ENCODE assay signal across 14 cellular contexts in the genomic region with DNA sequence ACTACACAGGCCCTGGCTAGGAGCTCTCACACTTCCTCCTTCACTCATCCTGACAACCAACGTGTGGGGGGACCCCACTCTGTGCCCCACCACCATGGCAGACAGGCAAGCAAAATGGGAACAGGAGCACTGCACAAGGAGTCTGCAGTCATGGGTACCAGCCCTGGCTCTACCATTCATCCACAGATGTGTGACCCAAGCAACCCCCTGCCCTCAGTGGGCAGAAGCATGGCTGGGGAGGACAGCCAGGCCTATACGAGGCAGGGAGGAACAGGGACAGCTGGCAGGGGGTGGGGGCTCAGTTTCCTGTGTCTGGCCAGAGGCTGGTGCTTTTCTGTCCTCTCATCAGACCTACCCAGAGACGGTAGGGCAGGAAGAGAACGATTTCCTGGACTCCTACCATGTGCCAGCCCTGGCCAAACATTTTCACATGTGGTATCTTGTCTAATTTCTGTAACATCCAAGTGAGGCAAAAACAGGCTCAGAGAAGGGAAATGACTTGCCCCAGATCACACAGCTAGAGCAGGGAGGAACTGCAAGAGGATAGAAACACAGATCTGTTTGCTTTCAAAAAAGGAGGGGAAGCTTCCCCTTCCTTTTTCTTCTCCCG.
DNase-seq lines count a peak whose midpoint lies in the region; ATAC-seq and TF ChIP-seq lines count a peak whose summit lies in the region.
"Had no signal": no experiment of that assay in that cellular context is flagged by ENCODE, and none has a peak within 500 bp of the region (broad histone marks: within the 10 kb centered on the region; RNA-seq: fewer than 3 reads in every experiment).

No MANE protein-coding gene starts in this region.

- H3K27me3 Mint-ChIP-seq in effector memory CD8-positive, alpha-beta T cell: no peaks in the 10 kb centered on the region

- H3K4me3 ChIP-seq in OCI-LY7 (ENCODE audit: low read depth, low read length, poor library complexity, severe bottlenecking): no peak overlapping the region
- no peak overlapping the region for H3K4me3 ChIP-seq in upper lobe of left lung
- H3K4me3 ChIP-seq: coronary artery, heart left ventricle, mucosa of descending colon, suprapubic skin had no signal

- peaks cover 40 to 55% of the 10 kb centered on the region in 2 donors for H3K4me1 Mint-ChIP-seq in effector memory CD8-positive, alpha-beta T cell (ENCODE audit: low read depth in 2 of 2)

- CTCF ChIA-PET in OCI-LY7 (lab: Charles Lee; ENCODE audit: unreplicated experiment): no interaction called here

- no peak for TF ChIP-seq EP300 in upper lobe of left lung (IDR thresholded peaks at IDR 0.05)

- no peaks in the 10 kb centered on the region for H3K9me2 ChIP-seq in OCI-LY7 (ENCODE audit: insufficient read depth, low read length)

- H3K36me3 Mint-ChIP-seq in effector memory CD8-positive, alpha-beta T cell (ENCODE audit: insufficient read depth): no peaks in the 10 kb centered on the region

- TF ChIP-seq POLR2A in upper lobe of left lung (IDR thresholded peaks at IDR 0.05): no peak

- TF ChIP-seq CTCF in OCI-LY7 (conservative IDR thresholded peaks at IDR 0.05; ENCODE audit: low read length) (no peak), upper lobe of left lung (IDR thresholded peaks at IDR 0.05) (no peak)

- POLR2A ChIA-PET in OCI-LY7 (lab: Charles Lee): no interaction called here

- H3K9me3 ChIP-seq in OCI-LY7 (ENCODE audit: low read length) (no peaks in the 10 kb centered on the region), upper lobe of left lung (no peaks in the 10 kb centered on the region)
- H3K9me3 ChIP-seq: heart left ventricle, mucosa of descending colon, suprapubic skin had no signal

- no peak overlapping the region for H2AFZ ChIP-seq in OCI-LY7 (ENCODE audit: low read length)

- H3K36me3 ChIP-seq in OCI-LY7 (ENCODE audit: insufficient read depth, low read length) (no peaks in the 10 kb centered on the region), upper lobe of left lung (no peaks in the 10 kb centered on the region)
- H3K36me3 ChIP-seq: heart left ventricle, suprapubic skin had no signal

- H4K20me1 ChIP-seq in OCI-LY7 (ENCODE audit: insufficient read depth, low read length): no peaks in the 10 kb centered on the region

- H3K27ac ChIP-seq in OCI-LY7 (ENCODE audit: low read depth, low read length, poor library complexity, severe bottlenecking) (no peak overlapping the region), upper lobe of left lung (peak overlapping the region; percentile 66 to 91 (median 88))
- H3K27ac ChIP-seq: suprapubic skin had no signal

- H3K27me3 ChIP-seq in upper lobe of left lung: no peaks in the 10 kb centered on the region
- H3K27me3 ChIP-seq: heart left ventricle, suprapubic skin had no signal

- H3K4me1 ChIP-seq in OCI-LY7 (ENCODE audit: insufficient read depth, low read length, poor library complexity, severe bottlenecking): peaks cover 9% of the 10 kb centered on the region
- peaks cover 39 to 59% (median 48%) of the 10 kb centered on the region in 4 donors for H3K4me1 ChIP-seq in upper lobe of left lung

- ATAC-seq in left ventricle myocardium superior (peak; percentile 15), upper lobe of left lung (ENCODE audit: low FRiP score in 2 of 2) (no peak), GM21528 (IDR thresholded peaks at IDR 0.05; ENCODE audit: low FRiP score, unreplicated experiment) (no peak)
- ATAC-seq in effector memory CD8-positive, alpha-beta T cell (replicated peaks): peak; percentile 42
- ATAC-seq: mucosa of descending colon had no signal

- peak overlapping the region; percentile 22; the same call in 1 of the 2 replicates for H3K4me2 ChIP-seq in OCI-LY7 (ENCODE audit: low read length)

- no peaks in the 10 kb centered on the region for H3K9me3 Mint-ChIP-seq in effector memory CD8-positive, alpha-beta T cell

- peak overlapping the region; percentile 81 for H3K4me3 Mint-ChIP-seq in effector memory CD8-positive, alpha-beta T cell

- H3K79me2 ChIP-seq in OCI-LY7 (ENCODE audit: insufficient read depth, low read depth, low read length): no peaks in the 10 kb centered on the region

- H3K27ac Mint-ChIP-seq in effector memory CD8-positive, alpha-beta T cell: peak overlapping the region; percentile 65 to 96

- intact Hi-C loops in left ventricle myocardium superior (cut with micrococcal nuclease): no loop called here
- intact Hi-C loops in cardiac septum (cut with DNase I): no loop called here
- intact Hi-C loops in OCI-LY7 (cut with micrococcal nuclease; ENCODE audit: unreplicated experiment): no loop called here

- DNase-seq in left ventricle myocardium superior (no peak), cardiac septum (ENCODE audit: low spot score) (no peak), OCI-LY7 (ENCODE audit: low spot score) (no peak), upper lobe of left lung (no peak), HUDEP-2 (lab: John Stamatoyannopoulos, UW; ENCODE audit: unreplicated experiment in 76 of 76) (no peak), inferior parietal cortex (ENCODE audit: extremely low spot score) (no peak)
- DNase-seq in effector memory CD8-positive, alpha-beta T cell: no peak
- DNase-seq: C1 segment of cervical spinal cord, heart left ventricle, NCI-H1417 had no signal

- 24 to 29% methylated on average over 5 of the region's 5 CpGs for WGBS in upper lobe of left lung, 2 donors

- no TSS peak for BruUV-seq in OCI-LY7 (replicated peaks; lab: Mats Ljungman, UMichigan)

Comparison
In these comparisons a context has a peak if more than half of its experiments do, and no peak if none do; other contexts are left out.
1. ATAC-seq: peak in left ventricle myocardium superior (single experiment) and effector memory CD8-positive, alpha-beta T cell (single experiment); none in upper lobe of left lung (0 of 2) and GM21528 (single experiment).